Comparison of ENCODE assay signal across 1 cellular context in the genomic region with DNA sequence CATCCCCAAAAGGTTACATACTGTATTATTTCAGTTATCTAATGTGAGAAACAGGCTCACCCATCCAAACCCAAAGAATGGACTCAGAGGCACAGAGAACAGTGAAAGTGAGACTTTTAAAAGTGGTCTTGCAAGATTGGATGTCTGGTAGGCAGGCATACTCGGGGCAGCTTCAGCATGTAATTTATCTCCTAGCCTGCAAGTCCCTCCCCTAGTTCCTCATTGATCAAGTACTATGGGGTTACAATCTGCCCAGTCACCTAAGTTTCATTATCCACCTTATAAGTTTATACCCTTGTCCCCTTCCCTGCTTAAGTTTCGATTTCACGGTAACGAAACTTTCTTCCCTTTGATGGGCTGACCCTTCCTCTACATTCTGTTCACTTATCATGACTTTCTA.
TF ChIP-seq lines count a peak whose summit lies in the region.

No MANE protein-coding gene starts in this region.

TF ChIP-seq in K562, 482 proteins besides CTCF, POLR2A, EP300 and RAD21 (continued from another document):
- TF ChIP-seq, protein P1, sequence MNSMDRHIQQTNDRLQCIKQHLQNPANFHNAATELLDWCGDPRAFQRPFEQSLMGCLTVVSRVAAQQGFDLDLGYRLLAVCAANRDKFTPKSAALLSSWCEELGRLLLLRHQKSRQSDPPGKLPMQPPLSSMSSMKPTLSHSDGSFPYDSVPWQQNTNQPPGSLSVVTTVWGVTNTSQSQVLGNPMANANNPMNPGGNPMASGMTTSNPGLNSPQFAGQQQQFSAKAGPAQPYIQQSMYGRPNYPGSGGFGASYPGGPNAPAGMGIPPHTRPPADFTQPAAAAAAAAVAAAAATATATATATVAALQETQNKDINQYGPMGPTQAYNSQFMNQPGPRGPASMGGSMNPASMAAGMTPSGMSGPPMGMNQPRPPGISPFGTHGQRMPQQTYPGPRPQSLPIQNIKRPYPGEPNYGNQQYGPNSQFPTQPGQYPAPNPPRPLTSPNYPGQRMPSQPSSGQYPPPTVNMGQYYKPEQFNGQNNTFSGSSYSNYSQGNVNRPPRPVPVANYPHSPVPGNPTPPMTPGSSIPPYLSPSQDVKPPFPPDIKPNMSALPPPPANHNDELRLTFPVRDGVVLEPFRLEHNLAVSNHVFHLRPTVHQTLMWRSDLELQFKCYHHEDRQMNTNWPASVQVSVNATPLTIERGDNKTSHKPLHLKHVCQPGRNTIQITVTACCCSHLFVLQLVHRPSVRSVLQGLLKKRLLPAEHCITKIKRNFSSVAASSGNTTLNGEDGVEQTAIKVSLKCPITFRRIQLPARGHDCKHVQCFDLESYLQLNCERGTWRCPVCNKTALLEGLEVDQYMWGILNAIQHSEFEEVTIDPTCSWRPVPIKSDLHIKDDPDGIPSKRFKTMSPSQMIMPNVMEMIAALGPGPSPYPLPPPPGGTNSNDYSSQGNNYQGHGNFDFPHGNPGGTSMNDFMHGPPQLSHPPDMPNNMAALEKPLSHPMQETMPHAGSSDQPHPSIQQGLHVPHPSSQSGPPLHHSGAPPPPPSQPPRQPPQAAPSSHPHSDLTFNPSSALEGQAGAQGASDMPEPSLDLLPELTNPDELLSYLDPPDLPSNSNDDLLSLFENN (IDR thresholded peaks at IDR 0.05; ENCODE audit: low read depth in 2 of 2, low read length in 2 of 2): no peak
- TF ChIP-seq MECOM (CRISPR knock-in tag; IDR thresholded peaks at IDR 0.05) (0 out of 2 replicates have a peak, but pooled peaks have one; percentile 7), BRD9 (IDR thresholded peaks at IDR 0.05; ENCODE audit: low read depth, partially characterized antibody) (no peak), RFX7 (CRISPR knock-in tag; IDR thresholded peaks at IDR 0.05) (no peak), HDAC1 (IDR thresholded peaks at IDR 0.05) (0 out of 4 replicates have a peak, but pooled peaks of 1 of the 2 experiments have one; percentile 14), NFE2 (IDR thresholded peaks at IDR 0.05; ENCODE audit: low read depth) (peak; percentile 36; the same call in 1 of the 2 replicates), ZNF780A (CRISPR knock-in tag; IDR thresholded peaks at IDR 0.05) (no peak), ETV5 (CRISPR knock-in tag; IDR thresholded peaks at IDR 0.05; ENCODE audit: low read depth) (no peak), NR4A1 (CRISPR knock-in tag; IDR thresholded peaks at IDR 0.05) (no peak), NR4A1 (tag; IDR thresholded peaks at IDR 0.05) (no peak), EHMT2 (IDR thresholded peaks at IDR 0.05) (no peak), MEIS2 (IDR thresholded peaks at IDR 0.05; ENCODE audit: partially characterized antibody) (peak; percentile 52), RUNX1 (IDR thresholded peaks at IDR 0.05; ENCODE audit: low read depth) (no peak), MAFG (tag; conservative IDR thresholded peaks at IDR 0.05) (peak; percentile 23), ZFX (CRISPR knock-in tag; IDR thresholded peaks at IDR 0.05) (no peak)
- TF ChIP-seq, protein P2, sequence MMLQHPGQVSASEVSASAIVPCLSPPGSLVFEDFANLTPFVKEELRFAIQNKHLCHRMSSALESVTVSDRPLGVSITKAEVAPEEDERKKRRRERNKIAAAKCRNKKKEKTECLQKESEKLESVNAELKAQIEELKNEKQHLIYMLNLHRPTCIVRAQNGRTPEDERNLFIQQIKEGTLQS (IDR thresholded peaks at IDR 0.05): no peak
- TF ChIP-seq, protein P2 (CRISPR knock-in tag; conservative IDR thresholded peaks at IDR 0.05): no peak
- TF ChIP-seq, protein P3, sequence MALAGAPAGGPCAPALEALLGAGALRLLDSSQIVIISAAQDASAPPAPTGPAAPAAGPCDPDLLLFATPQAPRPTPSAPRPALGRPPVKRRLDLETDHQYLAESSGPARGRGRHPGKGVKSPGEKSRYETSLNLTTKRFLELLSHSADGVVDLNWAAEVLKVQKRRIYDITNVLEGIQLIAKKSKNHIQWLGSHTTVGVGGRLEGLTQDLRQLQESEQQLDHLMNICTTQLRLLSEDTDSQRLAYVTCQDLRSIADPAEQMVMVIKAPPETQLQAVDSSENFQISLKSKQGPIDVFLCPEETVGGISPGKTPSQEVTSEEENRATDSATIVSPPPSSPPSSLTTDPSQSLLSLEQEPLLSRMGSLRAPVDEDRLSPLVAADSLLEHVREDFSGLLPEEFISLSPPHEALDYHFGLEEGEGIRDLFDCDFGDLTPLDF (CRISPR knock-in tag; IDR thresholded peaks at IDR 0.05): no peak
- TF ChIP-seq, protein P4, sequence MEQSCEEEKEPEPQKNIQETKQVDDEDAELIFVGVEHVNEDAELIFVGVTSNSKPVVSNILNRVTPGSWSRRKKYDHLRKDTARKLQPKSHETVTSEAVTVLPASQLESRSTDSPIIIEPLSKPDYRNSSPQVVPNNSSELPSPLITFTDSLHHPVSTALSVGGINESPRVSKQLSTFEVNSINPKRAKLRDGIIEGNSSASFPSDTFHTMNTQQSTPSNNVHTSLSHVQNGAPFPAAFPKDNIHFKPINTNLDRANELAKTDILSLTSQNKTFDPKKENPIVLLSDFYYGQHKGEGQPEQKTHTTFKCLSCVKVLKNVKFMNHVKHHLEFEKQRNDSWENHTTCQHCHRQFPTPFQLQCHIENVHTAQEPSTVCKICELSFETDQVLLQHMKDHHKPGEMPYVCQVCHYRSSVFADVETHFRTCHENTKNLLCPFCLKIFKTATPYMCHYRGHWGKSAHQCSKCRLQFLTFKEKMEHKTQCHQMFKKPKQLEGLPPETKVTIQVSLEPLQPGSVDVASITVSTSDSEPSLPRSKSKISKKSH (CRISPR knock-in tag; IDR thresholded peaks at IDR 0.05): no peak
- TF ChIP-seq, protein P5, sequence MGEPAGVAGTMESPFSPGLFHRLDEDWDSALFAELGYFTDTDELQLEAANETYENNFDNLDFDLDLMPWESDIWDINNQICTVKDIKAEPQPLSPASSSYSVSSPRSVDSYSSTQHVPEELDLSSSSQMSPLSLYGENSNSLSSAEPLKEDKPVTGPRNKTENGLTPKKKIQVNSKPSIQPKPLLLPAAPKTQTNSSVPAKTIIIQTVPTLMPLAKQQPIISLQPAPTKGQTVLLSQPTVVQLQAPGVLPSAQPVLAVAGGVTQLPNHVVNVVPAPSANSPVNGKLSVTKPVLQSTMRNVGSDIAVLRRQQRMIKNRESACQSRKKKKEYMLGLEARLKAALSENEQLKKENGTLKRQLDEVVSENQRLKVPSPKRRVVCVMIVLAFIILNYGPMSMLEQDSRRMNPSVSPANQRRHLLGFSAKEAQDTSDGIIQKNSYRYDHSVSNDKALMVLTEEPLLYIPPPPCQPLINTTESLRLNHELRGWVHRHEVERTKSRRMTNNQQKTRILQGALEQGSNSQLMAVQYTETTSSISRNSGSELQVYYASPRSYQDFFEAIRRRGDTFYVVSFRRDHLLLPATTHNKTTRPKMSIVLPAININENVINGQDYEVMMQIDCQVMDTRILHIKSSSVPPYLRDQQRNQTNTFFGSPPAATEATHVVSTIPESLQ (CRISPR knock-in tag; IDR thresholded peaks at IDR 0.05): no peak
- TF ChIP-seq, protein P6, sequence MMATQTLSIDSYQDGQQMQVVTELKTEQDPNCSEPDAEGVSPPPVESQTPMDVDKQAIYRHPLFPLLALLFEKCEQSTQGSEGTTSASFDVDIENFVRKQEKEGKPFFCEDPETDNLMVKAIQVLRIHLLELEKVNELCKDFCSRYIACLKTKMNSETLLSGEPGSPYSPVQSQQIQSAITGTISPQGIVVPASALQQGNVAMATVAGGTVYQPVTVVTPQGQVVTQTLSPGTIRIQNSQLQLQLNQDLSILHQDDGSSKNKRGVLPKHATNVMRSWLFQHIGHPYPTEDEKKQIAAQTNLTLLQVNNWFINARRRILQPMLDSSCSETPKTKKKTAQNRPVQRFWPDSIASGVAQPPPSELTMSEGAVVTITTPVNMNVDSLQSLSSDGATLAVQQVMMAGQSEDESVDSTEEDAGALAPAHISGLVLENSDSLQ (IDR thresholded peaks at IDR 0.05): peak; percentile 57
TF ChIP-seq in K562: peak in this region for 6.
